Comparison of ENCODE assay signal across 8 cellular contexts in the genomic region with DNA sequence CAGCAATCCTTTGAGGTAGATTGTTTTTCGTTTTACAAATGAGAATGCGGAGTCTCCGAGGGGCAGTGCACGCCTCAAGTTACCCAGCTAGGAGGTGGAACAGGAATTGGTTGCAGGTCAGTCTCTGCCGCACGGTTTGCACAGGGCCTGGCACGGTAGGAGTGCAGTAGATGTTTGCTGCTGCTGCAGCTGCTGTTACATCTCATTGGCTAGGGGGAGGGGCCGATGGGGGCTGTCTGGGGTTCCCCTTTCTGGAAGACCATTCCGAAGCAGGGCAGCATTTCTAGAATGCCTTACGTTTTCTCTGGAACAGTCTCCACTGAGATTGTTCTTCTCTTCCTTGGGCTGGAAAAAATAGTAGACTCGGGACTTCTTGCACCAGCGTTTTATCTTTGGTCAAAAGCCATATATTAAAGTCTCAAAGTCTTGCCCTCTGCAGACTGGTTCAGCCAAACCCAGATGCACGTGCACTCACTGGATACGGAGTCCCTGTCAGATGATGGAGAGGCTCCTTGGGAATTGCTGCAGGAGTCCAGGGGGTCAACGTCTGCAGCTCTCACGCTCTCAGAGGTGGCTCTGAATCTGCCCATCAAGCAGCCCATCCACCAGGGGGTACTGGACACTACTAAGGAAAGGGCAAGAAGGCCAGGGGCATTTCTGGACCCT. TPM values are rescaled to one million over a fixed set of nuclear protein-coding genes. Genes with fewer than 3 reads are reported as not detected.
DNase-seq lines count a peak whose midpoint lies in the region; ATAC-seq and TF ChIP-seq lines count a peak whose summit lies in the region.

No MANE protein-coding gene starts in this region.

- no peaks in the 10 kb centered on the region for H3K27me3 ChIP-seq in fibroblast of lung (ENCODE audit: control insufficient read depth, insufficient read depth, low read length)

- H3K4me1 Mint-ChIP-seq in IgD-negative memory B cell, result peaks cover 19 to 36% (median 33%) of the 10 kb centered on the region in 3 donors

- H3K27ac Mint-ChIP-seq in IgD-negative memory B cell, result peak overlapping the region; percentile 88 to 99 (median 98)

- peak; percentile 53 for DNase-seq in activated CD4-positive, alpha-beta T cell treated with anti-CD3 and anti-CD28 coated beads, Interleukin-2, amount 50 U/mL, for 1 hour
- DNase-seq in fibroblast of lung (ENCODE audit: low read depth in 2 of 2) (no peak), skeletal muscle cell (ENCODE audit: low read depth) (no peak), superior temporal gyrus (ENCODE audit: extremely low spot score) (no peak)

- H3K79me2 ChIP-seq in fibroblast of lung (ENCODE audit: control insufficient read depth, insufficient read depth, low read length), result peaks cover 15% of the 10 kb centered on the region

- no peaks in the 10 kb centered on the region for H3K36me3 ChIP-seq in fibroblast of lung (ENCODE audit: control insufficient read depth, insufficient read depth, low read length)

- no peaks in the 10 kb centered on the region for H3K27me3 Mint-ChIP-seq in IgD-negative memory B cell

- H4K20me1 ChIP-seq in fibroblast of lung (ENCODE audit: control insufficient read depth, extremely low read depth, insufficient read depth, low read length), result no peaks in the 10 kb centered on the region

- peak overlapping the region; percentile 98 for H3K4me2 ChIP-seq in fibroblast of lung (ENCODE audit: extremely low read depth, insufficient read depth, low read length)

- TF ChIP-seq CTCF in fibroblast of lung (conservative IDR thresholded peaks at IDR 0.05 in 1 of 2, IDR thresholded peaks at IDR 0.05 in 1 of 2; ENCODE audit: low read depth in 1 of 2, low read length in 2 of 2), result no peak

- ATAC-seq in HG03521 (IDR thresholded peaks at IDR 0.05; ENCODE audit: unreplicated experiment) (no peak), GM19395 (IDR thresholded peaks at IDR 0.05; ENCODE audit: unreplicated experiment) (no peak), GM21447 (IDR thresholded peaks at IDR 0.05; ENCODE audit: unreplicated experiment) (no peak)

- H3K4me3 Mint-ChIP-seq in IgD-negative memory B cell, result peak overlapping the region; percentile 91 to 98 (median 96)

- H3K9me3 ChIP-seq in fibroblast of lung (ENCODE audit: control insufficient read depth, insufficient read depth, low read depth, low read length), result no peaks in the 10 kb centered on the region

- H3K36me3 Mint-ChIP-seq in IgD-negative memory B cell, result no peaks in the 10 kb centered on the region

- peaks cover 14% of the 10 kb centered on the region for H3K4me1 ChIP-seq in fibroblast of lung (ENCODE audit: control insufficient read depth, extremely low read depth, insufficient read depth, low read length)

- no peaks in the 10 kb centered on the region for H3K9me3 Mint-ChIP-seq in IgD-negative memory B cell

- H3K4me3 ChIP-seq in fibroblast of lung (replicated peaks in 1 of 4; ENCODE audit: control extremely low read depth in 1 of 4, insufficient read depth in 1 of 4, low read depth in 3 of 4, low read length in 4 of 4) (peak overlapping the region; percentile 64 to 98 (median 76)), skeletal muscle cell (ENCODE audit: low read depth, low read length) (peak overlapping the region; percentile 86)

- peak overlapping the region; percentile 60 for H2AFZ ChIP-seq in fibroblast of lung (ENCODE audit: low read length)

- no peak overlapping the region for H3K27ac ChIP-seq in fibroblast of lung (ENCODE audit: insufficient read depth, low read length)

- H3K9ac ChIP-seq in fibroblast of lung (ENCODE audit: insufficient read depth, low read length), result peak overlapping the region; percentile 76

RNA-seq across cellular contexts. Expression of a gene that starts 1.2 kb away (rescaled TPM):
- polyA plus RNA-seq in IgD-negative memory B cell (24.5 TPM), fibroblast of lung (6.7 and 6.8 TPM in 2 replicates)
- 7.4 and 12.9 TPM in 2 replicates for total RNA-seq in fibroblast of lung
- polyA plus RNA-seq in fibroblast of lung (2012), result 8.8 and 10.5 TPM in 2 replicates
- 17.6 and 22.8 TPM in 2 replicates for polyA minus RNA-seq in fibroblast of lung (ENCODE audit: low replicate concordance)

RNA-seq across cellular contexts. Expression of a gene that starts 1.4 kb away (rescaled TPM):
- polyA plus RNA-seq in IgD-negative memory B cell (119 TPM), fibroblast of lung (88.6 and 92.6 TPM in 2 replicates)
- total RNA-seq in fibroblast of lung, result 39.8 TPM in 2 replicates
- polyA plus RNA-seq in fibroblast of lung (2012), result 49.4 and 59.3 TPM in 2 replicates
- 3.4 and 7.2 TPM in 2 replicates for polyA minus RNA-seq in fibroblast of lung (ENCODE audit: low replicate concordance)

RNA-seq across cellular contexts. Expression of a gene that starts 12.5 kb away (rescaled TPM):
- polyA plus RNA-seq in IgD-negative memory B cell (56.8 TPM), fibroblast of lung (80.2 and 101 TPM in 2 replicates)
- total RNA-seq in fibroblast of lung, result 31.1 and 31.5 TPM in 2 replicates
- polyA plus RNA-seq in fibroblast of lung (2012), result 41.5 and 51.2 TPM in 2 replicates
- 27.3 and 32.9 TPM in 2 replicates for polyA minus RNA-seq in fibroblast of lung (ENCODE audit: low replicate concordance)

RNA-seq across cellular contexts. Expression of a gene that starts 33.5 kb away (rescaled TPM):
- 20.8 TPM for polyA plus RNA-seq in IgD-negative memory B cell
- 18.7 and 20.3 TPM in 2 replicates for total RNA-seq in fibroblast of lung
- 29.5 and 33.6 TPM in 2 replicates for polyA plus RNA-seq in fibroblast of lung
- 21.6 and 25.4 TPM in 2 replicates for polyA plus RNA-seq in fibroblast of lung (2012)
- 11.3 and 14.3 TPM in 2 replicates for polyA minus RNA-seq in fibroblast of lung (ENCODE audit: low replicate concordance)
